In the genomic region with DNA sequence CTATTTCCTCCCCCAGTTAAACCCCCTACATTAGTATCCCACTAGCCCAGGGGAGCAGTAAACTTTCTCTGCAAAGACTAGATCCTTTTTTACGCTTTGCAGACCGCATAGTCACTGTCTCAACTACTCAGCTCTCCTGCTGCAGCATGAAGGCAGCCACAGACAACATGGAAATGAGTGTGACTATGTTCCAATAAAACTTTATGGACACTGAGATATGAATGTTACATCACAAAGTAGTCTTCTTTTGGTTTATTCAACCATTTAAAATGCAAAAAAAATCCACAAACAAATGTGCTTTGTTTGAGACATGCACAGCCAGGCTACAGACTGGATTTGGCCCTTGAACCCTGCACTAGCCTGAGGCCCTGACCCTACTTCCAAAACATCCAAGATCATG, we compare ENCODE assay signal across 1 cellular context.
TF ChIP-seq lines count a peak whose summit lies in the region.

No MANE protein-coding gene starts in this region.

TF ChIP-seq in K562, 482 proteins besides CTCF, POLR2A, EP300 and RAD21:
- no peak for TF ChIP-seq ZNF280A (IDR thresholded peaks at IDR 0.05; ENCODE audit: low read depth, partially characterized antibody)
- TF ChIP-seq ZNF551 (CRISPR knock-in tag; IDR thresholded peaks at IDR 0.05): no peak
- peak; percentile 93 for TF ChIP-seq ZBTB40 (IDR thresholded peaks at IDR 0.05)
- TF ChIP-seq ZBTB40 (CRISPR knock-in tag; IDR thresholded peaks at IDR 0.05): peak; percentile 95
